In the genomic region with DNA sequence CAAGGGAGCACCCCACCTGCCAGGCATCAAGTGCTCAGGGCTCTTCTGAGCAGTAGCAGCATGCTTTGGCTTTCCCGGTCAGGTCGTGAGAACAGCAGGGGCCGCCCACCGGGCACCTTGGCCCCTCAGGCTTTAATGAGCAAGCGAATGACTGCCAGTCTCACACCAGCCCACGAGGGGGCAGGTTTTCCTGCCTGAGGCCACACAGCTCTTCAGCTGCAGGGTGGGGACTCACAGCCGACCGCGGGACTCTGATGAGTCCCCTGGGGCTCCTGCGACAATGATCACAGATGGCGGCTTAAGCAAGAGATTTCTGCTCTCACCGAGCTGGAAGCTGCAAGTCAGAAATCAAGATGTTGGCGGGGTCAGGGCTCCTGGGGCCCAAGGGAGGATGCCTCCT, we compare ENCODE assay signal across 9 cellular contexts. TPM values are rescaled to one million over a fixed set of nuclear protein-coding genes. Genes with fewer than 3 reads are reported as not detected.
DNase-seq lines count a peak whose midpoint lies in the region; ATAC-seq, FAIRE-seq and TF ChIP-seq lines count a peak whose summit lies in the region.
"Had no signal": no experiment of that assay in that cellular context is flagged by ENCODE, and none has a peak within 500 bp of the region (broad histone marks: within the 10 kb centered on the region; RNA-seq: fewer than 3 reads in every experiment).

No MANE protein-coding gene starts in this region.

- TF ChIP-seq CTCF in keratinocyte (optimal IDR thresholded peaks at IDR 0.05 in 1 of 3, IDR thresholded peaks at IDR 0.05 in 1 of 3, conservative IDR thresholded peaks at IDR 0.05 in 1 of 3; ENCODE audit: extremely low read depth in 1 of 3, insufficient read depth in 2 of 3, low read length in 3 of 3) = peak; percentile 47 to 72 (median 54)

- H4K20me1 ChIP-seq in keratinocyte (ENCODE audit: control insufficient read depth, extremely low read depth, insufficient read depth, low read length) = no peaks in the 10 kb centered on the region

- peak; percentile 75 for ATAC-seq in SK-N-SH treated with all-trans-retinoic acid at 6 μM for 48 hours
- ATAC-seq in HG03521 (IDR thresholded peaks at IDR 0.05; ENCODE audit: unreplicated experiment) = no peak

- DNase-seq in Daoy (ENCODE audit: low read depth) (peak; percentile 64), HuH-7 (ENCODE audit: low spot score) (peak; percentile 98), keratinocyte (ENCODE audit: low read depth, low spot score) (no peak), NCI-H2196 treated with DMSO at 0.1 percent for 48 hours (lab: John Stamatoyannopoulos, UW; ENCODE audit: unreplicated experiment) (no peak)
- DNase-seq in activated naive CD4-positive, alpha-beta T cell treated with Interleukin-2 at 50 U/mL for 16 hours = no peak
- no peak for DNase-seq in effector CD8-positive, alpha-beta T cell (lab: John Stamatoyannopoulos, UW)

- dilution Hi-C loops in keratinocyte (cut with MboI; ENCODE audit: extremely low pct_ligation_motif_present, low sequenced_read_pairs) = no loop called here

- no peaks in the 10 kb centered on the region for H3K79me2 ChIP-seq in keratinocyte (ENCODE audit: control insufficient read depth, insufficient read depth, low read length)

- H3K9me3 ChIP-seq in keratinocyte (ENCODE audit: control insufficient read depth, low read depth, low read length) = no peaks in the 10 kb centered on the region

- no peak overlapping the region for H3K27ac ChIP-seq in keratinocyte (ENCODE audit: control insufficient read depth, insufficient read depth, low read length)

- peaks cover 27% of the 10 kb centered on the region for H3K27me3 ChIP-seq in keratinocyte (ENCODE audit: control insufficient read depth, extremely low read depth, insufficient read depth, low read length)

- no peak overlapping the region for H3K4me2 ChIP-seq in keratinocyte (ENCODE audit: control insufficient read depth, extremely low read depth, insufficient read depth, low read depth, low read length)

- H3K4me3 ChIP-seq in keratinocyte (ENCODE audit: control insufficient read depth in 2 of 3, extremely low read depth in 1 of 3, insufficient read depth in 2 of 3, low read depth in 1 of 3, low read length in 3 of 3) = no peak overlapping the region

- no peak overlapping the region for H3K9ac ChIP-seq in keratinocyte (ENCODE audit: control insufficient read depth, extremely low read depth, insufficient read depth, low read length)

- no peaks in the 10 kb centered on the region for H3K4me1 ChIP-seq in keratinocyte (ENCODE audit: control insufficient read depth, extremely low read depth, insufficient read depth, low read length)

- FAIRE-seq in keratinocyte (lab: Jason Lieb, UNC) = no peak

- H3K36me3 ChIP-seq in keratinocyte (ENCODE audit: control insufficient read depth in 2 of 2, extremely low read depth in 1 of 2, insufficient read depth in 2 of 2, low read length in 2 of 2) = no peaks in the 10 kb centered on the region

- no peak overlapping the region for H2AFZ ChIP-seq in keratinocyte (ENCODE audit: control insufficient read depth, low read length)

- no peaks in the 10 kb centered on the region for H3K9me1 ChIP-seq in keratinocyte (ENCODE audit: control insufficient read depth, extremely low read depth, insufficient read depth, low read length)

TF ChIP-seq in SK-N-SH treated with all-trans-retinoic acid at 6 μM for 48 hours, 23 proteins besides CTCF, POLR2A, EP300 and RAD21:
- TF ChIP-seq ESRRG (CRISPR knock-in tag; IDR thresholded peaks at IDR 0.05) (no peak), TOX (CRISPR knock-in tag; IDR thresholded peaks at IDR 0.05; ENCODE audit: borderline replicate concordance) (no peak), ZFP3 (CRISPR knock-in tag; IDR thresholded peaks at IDR 0.05) (no peak), ZC3H10 (CRISPR knock-in tag; IDR thresholded peaks at IDR 0.05) (no peak), CSDC2 (CRISPR knock-in tag; IDR thresholded peaks at IDR 0.05) (no peak), TCF4 (CRISPR knock-in tag; IDR thresholded peaks at IDR 0.05; ENCODE audit: borderline replicate concordance) (no peak), PATZ1 (CRISPR knock-in tag; IDR thresholded peaks at IDR 0.05; ENCODE audit: borderline replicate concordance) (no peak), SNAI2 (CRISPR knock-in tag; IDR thresholded peaks at IDR 0.05) (no peak)

RNA-seq across cellular contexts. Expression of gene FGF19, which starts 14.3 kb away (rescaled TPM):
- total RNA-seq in Daoy (2014; rRNA removed; shearing (Covaris generic)) = not detected in 2 replicates
- polyA plus RNA-seq in keratinocyte = 0.08 to 0.12 TPM in 2 of 3 replicates, not detected in the other
- not detected for polyA plus RNA-seq in keratinocyte (2011; ENCODE audit: low read depth)
- polyA plus RNA-seq in keratinocyte (2011; cell fraction: cytosol; rRNA removed) = 0.05 TPM in 1 of 2 replicates, not detected in the other
- polyA plus RNA-seq in keratinocyte (2011; cell fraction: nucleus; rRNA removed) = 0.06 TPM in 1 of 2 replicates, not detected in the other
- polyA plus RNA-seq in keratinocyte (2012; ENCODE audit: low replicate concordance) = 0.06 TPM in 1 of 2 replicates, not detected in the other
- not detected in 3 replicates for polyA minus RNA-seq in keratinocyte
- polyA minus RNA-seq in keratinocyte (2011; cell fraction: cytosol; rRNA and poly(A)+ RNA removed) = not detected
- not detected in 2 replicates for polyA minus RNA-seq in keratinocyte (2011; cell fraction: nucleus; rRNA and poly(A)+ RNA removed)
- total RNA-seq: pulmonary artery endothelial cell had no signal

RNA-seq across cellular contexts. Expression of gene LTO1, which starts 43.0 kb away (rescaled TPM):
- total RNA-seq in Daoy (2014; rRNA removed; shearing (Covaris generic)) = 11.2 and 17.1 TPM in 2 replicates
- polyA plus RNA-seq in keratinocyte = 19.8 to 24.3 TPM (median 22.9 TPM) in 3 replicates
- polyA plus RNA-seq in keratinocyte (2011; ENCODE audit: low read depth) = 18.0 TPM
- polyA plus RNA-seq in keratinocyte (2011; cell fraction: cytosol; rRNA removed) = 14.2 and 16.1 TPM in 2 replicates
- polyA plus RNA-seq in keratinocyte (2011; cell fraction: nucleus; rRNA removed) = 49.3 and 58.7 TPM in 2 replicates
- polyA plus RNA-seq in keratinocyte (2012; ENCODE audit: low replicate concordance) = 14.2 and 15.2 TPM in 2 replicates
- polyA minus RNA-seq in keratinocyte = 8.4 to 11.2 TPM (median 10.8 TPM) in 3 replicates
- 5.6 TPM for polyA minus RNA-seq in keratinocyte (2011; cell fraction: cytosol; rRNA and poly(A)+ RNA removed)
- polyA minus RNA-seq in keratinocyte (2011; cell fraction: nucleus; rRNA and poly(A)+ RNA removed) = 15.1 and 16.9 TPM in 2 replicates

RNA-seq across cellular contexts. Expression of gene FGF4, which starts 57.0 kb away (rescaled TPM):
- not detected in 2 replicates for total RNA-seq in Daoy (2014; rRNA removed; shearing (Covaris generic))
- not detected in 3 replicates for polyA plus RNA-seq in keratinocyte
- not detected for polyA plus RNA-seq in keratinocyte (2011; ENCODE audit: low read depth)
- polyA plus RNA-seq in keratinocyte (2011; cell fraction: cytosol; rRNA removed) = not detected in 2 replicates
- polyA plus RNA-seq in keratinocyte (2011; cell fraction: nucleus; rRNA removed) = not detected in 2 replicates
- not detected in 2 replicates for polyA plus RNA-seq in keratinocyte (2012; ENCODE audit: low replicate concordance)
- 0.13 TPM in 1 of 3 replicates, not detected in the others for polyA minus RNA-seq in keratinocyte
- not detected for polyA minus RNA-seq in keratinocyte (2011; cell fraction: cytosol; rRNA and poly(A)+ RNA removed)
- polyA minus RNA-seq in keratinocyte (2011; cell fraction: nucleus; rRNA and poly(A)+ RNA removed) = not detected in 2 replicates
- total RNA-seq: pulmonary artery endothelial cell had no signal

Comparison
In these comparisons a context has a peak if more than half of its experiments do, and no peak if none do; other contexts are left out.
1. DNase-seq: peak in Daoy (single experiment) and HuH-7 (single experiment); none in keratinocyte (single experiment), activated naive CD4-positive, alpha-beta T cell treated with Interleukin-2 at 50 U/mL for 16 hours (single experiment), NCI-H2196 treated with DMSO at 0.1 percent for 48 hours (single experiment) and effector CD8-positive, alpha-beta T cell (single experiment).